ENCODE assay signal across 8 cellular contexts in the genomic region with DNA sequence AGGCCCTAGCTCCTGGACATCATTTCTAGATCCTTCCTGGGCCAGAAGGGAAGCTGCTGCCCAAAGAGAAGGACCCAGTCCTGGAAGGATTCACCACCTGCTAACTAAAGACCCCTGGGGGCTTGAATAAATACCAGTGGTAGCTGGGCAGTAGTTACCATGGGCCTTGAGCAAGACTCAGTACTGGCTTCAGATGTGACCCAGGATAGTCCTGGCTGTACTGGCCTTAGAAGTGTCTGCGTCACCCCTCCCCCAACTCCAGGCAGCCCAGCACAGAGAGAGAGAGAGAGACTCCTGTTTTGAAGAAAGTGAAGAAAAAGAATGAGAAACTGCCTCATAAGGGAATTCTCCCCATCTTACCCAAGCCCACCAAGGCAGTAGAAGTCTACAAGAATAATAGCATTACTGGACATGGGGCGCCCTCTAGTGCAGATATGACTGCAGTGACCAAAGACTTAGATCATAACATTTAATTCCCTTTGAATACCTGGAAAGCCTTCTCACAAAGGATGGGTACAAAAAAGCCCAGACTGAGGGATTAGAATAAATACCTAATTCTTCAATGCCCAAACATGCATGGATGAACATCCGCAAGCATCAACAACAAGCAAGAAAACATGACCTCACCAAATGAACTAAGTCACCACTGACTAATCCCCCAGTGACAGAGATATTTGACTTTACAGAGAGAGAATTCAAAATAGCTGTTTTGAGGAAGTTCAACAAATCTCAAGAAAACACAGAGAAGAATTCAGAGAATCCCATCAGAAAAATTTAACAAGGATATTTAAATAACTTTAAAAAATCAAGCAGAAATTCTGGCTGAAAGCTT.
A peak's percentile ranks its signal among the peaks of the same experiment; 100 is the strongest.
DNase-seq lines count a peak whose midpoint lies in the region; ATAC-seq, FAIRE-seq and TF ChIP-seq lines count a peak whose summit lies in the region.

No MANE protein-coding gene starts in this region.

- ATAC-seq in Right ventricle myocardium superior (ENCODE audit: poor library complexity), result no peak

- H3K4me1 Mint-ChIP-seq in astrocyte (ENCODE audit: low read depth, unreplicated experiment), result peaks cover 8% of the 10 kb centered on the region
- H3K4me1 Mint-ChIP-seq in activated T-helper 2 cell treated with anti-CD3 and anti-CD28 coated beads, Interferon-gamma antibody, Interleukin-2, Interleukin-4, amounts not matched to agents 10 μg/mL and 5 μg/mL and 100 μg/mL, durations not matched to agents 14 hours and 24 hours and 36 hours (ENCODE audit: low read depth), result peaks cover 3% of the 10 kb centered on the region

- no peaks in the 10 kb centered on the region for H3F3A ChIP-seq in Loucy (ENCODE audit: low read depth)

- DNase-seq in cardiac muscle cell (ENCODE audit: low read depth in 1 of 2, low spot score in 1 of 2) (peak; percentile 60 to 78), Right ventricle myocardium superior (no peak), RWPE1 (ENCODE audit: low spot score) (no peak), astrocyte (ENCODE audit: low read depth) (peak; percentile 12), kidney tubule cell (ENCODE audit: low spot score) (peak; percentile 52)
- DNase-seq in stimulated activated CD8-positive, alpha-beta memory T cell treated with anti-CD3 and anti-CD28 coated beads, Interleukin-7, amount 100 ng/mL, for 48 hours (ENCODE audit: extremely low read depth in 1 of 2, low read depth in 1 of 2), result peak; percentile 8 to 18
- no peak for DNase-seq in activated T-helper 2 cell treated with anti-CD3 and anti-CD28 coated beads, Interferon-gamma antibody, Interleukin-2, Interleukin-4, amounts not matched to agents 10 μg/mL and 5 μg/mL and 100 μg/mL, durations not matched to agents 14 hours and 24 hours and 36 hours (ENCODE audit: low spot score)

- H3K4me3 Mint-ChIP-seq in astrocyte (ENCODE audit: unreplicated experiment), result no peak overlapping the region
- H3K4me3 Mint-ChIP-seq in activated T-helper 2 cell treated with anti-CD3 and anti-CD28 coated beads, Interferon-gamma antibody, Interleukin-2, Interleukin-4, amounts not matched to agents 10 μg/mL and 5 μg/mL and 100 μg/mL, durations not matched to agents 14 hours and 24 hours and 36 hours (ENCODE audit: low read depth), result no peak overlapping the region

- H3K27ac ChIP-seq in cardiac muscle cell (no peak overlapping the region), RWPE1 (no peak overlapping the region), astrocyte (ENCODE audit: low read depth, low read length) (no peak overlapping the region)

- H3K9ac ChIP-seq in Loucy (ENCODE audit: low read depth, low read length, poor library complexity, severe bottlenecking) (no peak overlapping the region), astrocyte (ENCODE audit: low read length) (no peak overlapping the region)

- TF ChIP-seq CTCF in cardiac muscle cell (IDR thresholded peaks at IDR 0.05; ENCODE audit: low read depth, low read length), result peak; percentile 76
- TF ChIP-seq CTCF in Loucy (conservative IDR thresholded peaks at IDR 0.05; ENCODE audit: low read length), result peak; percentile 94
- TF ChIP-seq CTCF in RWPE1 (conservative IDR thresholded peaks at IDR 0.05; ENCODE audit: low read depth), result peak; percentile 47
- peak; percentile 81 for TF ChIP-seq CTCF in astrocyte (IDR thresholded peaks at IDR 0.05; ENCODE audit: insufficient read depth, low read depth, low read length)

- no peaks in the 10 kb centered on the region for H3K36me3 ChIP-seq in cardiac muscle cell
- no peaks in the 10 kb centered on the region for H3K36me3 ChIP-seq in Loucy (ENCODE audit: insufficient read depth, low read length)
- no peaks in the 10 kb centered on the region for H3K36me3 ChIP-seq in astrocyte (ENCODE audit: insufficient read depth, low read length)

- POLR2A ChIA-PET in RWPE1 (lab: Yijun Ruan, JAX; ENCODE audit: low non-redundant PET), result no interaction called here

- FAIRE-seq in astrocyte (lab: Jason Lieb, UNC), result no peak

- intact Hi-C loops in Right ventricle myocardium superior (cut with DNase I), result loop anchor here (5.0 kb wide), 1 partner anchor 800 kb away; no protein-coding TSS in a partner anchor
- intact Hi-C loops in activated T-helper 2 cell treated with anti-CD3 and anti-CD28 coated beads, Interferon-gamma antibody, Interleukin-2, Interleukin-4, amounts not matched to agents 10 μg/mL and 5 μg/mL and 100 μg/mL, durations not matched to agents 14 hours and 24 hours and 36 hours (cut with micrococcal nuclease), result loop anchor here (1.0 to 10.0 kb wide), 2 partner anchors 287 to 796 kb away; no protein-coding TSS in a partner anchor

- H3K27me3 Mint-ChIP-seq in astrocyte (ENCODE audit: low read depth, unreplicated experiment), result peaks cover 7% of the 10 kb centered on the region
- peaks cover 25% of the 10 kb centered on the region for H3K27me3 Mint-ChIP-seq in activated T-helper 2 cell treated with anti-CD3 and anti-CD28 coated beads, Interferon-gamma antibody, Interleukin-2, Interleukin-4, amounts not matched to agents 10 μg/mL and 5 μg/mL and 100 μg/mL, durations not matched to agents 14 hours and 24 hours and 36 hours (ENCODE audit: low read depth)

- H3K79me2 ChIP-seq in Loucy (ENCODE audit: insufficient read depth, low read length) (no peaks in the 10 kb centered on the region), astrocyte (ENCODE audit: insufficient read depth, low read length) (no peaks in the 10 kb centered on the region)

- H3K4me3 ChIP-seq in cardiac muscle cell (no peak overlapping the region), Loucy (ENCODE audit: low read length, poor library complexity, severe bottlenecking) (no peak overlapping the region), astrocyte (ENCODE audit: insufficient read depth, low read depth, low read length) (no peak overlapping the region)

- no peak overlapping the region for H2AFZ ChIP-seq in Loucy (ENCODE audit: low read length)
- no peak overlapping the region for H2AFZ ChIP-seq in astrocyte (ENCODE audit: low read depth, low read length)

- CTCF ChIA-PET in RWPE1 (lab: Yijun Ruan, JAX), result interaction anchor here (0.6 to 0.7 kb wide), 4 partner anchors 212 to 805 kb away, joined by 3 to 7 read pairs (median 3); no protein-coding TSS in a partner anchor

- H3K9me2 ChIP-seq in Loucy (replicated peaks; ENCODE audit: low read depth, low read length), result no peaks in the 10 kb centered on the region

- no peaks in the 10 kb centered on the region for H4K20me1 ChIP-seq in Loucy (ENCODE audit: insufficient read depth, low read length, poor library complexity, severe bottlenecking)
- H4K20me1 ChIP-seq in astrocyte (ENCODE audit: insufficient read depth, low read length), result no peaks in the 10 kb centered on the region

- no peaks in the 10 kb centered on the region for H3K27me3 ChIP-seq in cardiac muscle cell
- H3K27me3 ChIP-seq in Loucy (ENCODE audit: insufficient read depth, low read length, poor library complexity, severe bottlenecking), result no peaks in the 10 kb centered on the region
- no peaks in the 10 kb centered on the region for H3K27me3 ChIP-seq in astrocyte (ENCODE audit: insufficient read depth, low read length)

- no peak overlapping the region for H3K4me2 ChIP-seq in Loucy (ENCODE audit: low read depth, low read length, poor library complexity, severe bottlenecking)
- H3K4me2 ChIP-seq in astrocyte (ENCODE audit: low read length), result no peak overlapping the region

- H3K4me1 ChIP-seq in cardiac muscle cell (ENCODE audit: low read depth), result no peaks in the 10 kb centered on the region
- no peaks in the 10 kb centered on the region for H3K4me1 ChIP-seq in Loucy (ENCODE audit: insufficient read depth, low read length, poor library complexity, severe bottlenecking)
- H3K4me1 ChIP-seq in astrocyte (ENCODE audit: insufficient read depth, low read length), result no peaks in the 10 kb centered on the region

- H3K27ac Mint-ChIP-seq in astrocyte (ENCODE audit: unreplicated experiment), result no peak overlapping the region
- H3K27ac Mint-ChIP-seq in activated T-helper 2 cell treated with anti-CD3 and anti-CD28 coated beads, Interferon-gamma antibody, Interleukin-2, Interleukin-4, amounts not matched to agents 10 μg/mL and 5 μg/mL and 100 μg/mL, durations not matched to agents 14 hours and 24 hours and 36 hours, result no peak overlapping the region

- peaks cover 1% of the 10 kb centered on the region for H3K9me3 Mint-ChIP-seq in astrocyte (ENCODE audit: unreplicated experiment)
- no peaks in the 10 kb centered on the region for H3K9me3 Mint-ChIP-seq in activated T-helper 2 cell treated with anti-CD3 and anti-CD28 coated beads, Interferon-gamma antibody, Interleukin-2, Interleukin-4, amounts not matched to agents 10 μg/mL and 5 μg/mL and 100 μg/mL, durations not matched to agents 14 hours and 24 hours and 36 hours

- no peaks in the 10 kb centered on the region for H3K36me3 Mint-ChIP-seq in astrocyte (ENCODE audit: low read depth, unreplicated experiment)
- no peaks in the 10 kb centered on the region for H3K36me3 Mint-ChIP-seq in activated T-helper 2 cell treated with anti-CD3 and anti-CD28 coated beads, Interferon-gamma antibody, Interleukin-2, Interleukin-4, amounts not matched to agents 10 μg/mL and 5 μg/mL and 100 μg/mL, durations not matched to agents 14 hours and 24 hours and 36 hours (ENCODE audit: low read depth)

- H3K9me3 ChIP-seq in cardiac muscle cell (ENCODE audit: low read depth) (no peaks in the 10 kb centered on the region), Loucy (ENCODE audit: insufficient read depth, low read depth, low read length) (no peaks in the 10 kb centered on the region), astrocyte (ENCODE audit: insufficient read depth, low read depth, low read length) (peaks cover 2% of the 10 kb centered on the region)

Comparison
In these comparisons a context has a peak if more than half of its experiments do, and no peak if none do; other contexts are left out.
1. DNase-seq: peak in cardiac muscle cell (2 of 2), astrocyte (single experiment), kidney tubule cell (single experiment) and stimulated activated CD8-positive, alpha-beta memory T cell treated with anti-CD3 and anti-CD28 coated beads, Interleukin-7, amount 100 ng/mL, for 48 hours (2 of 2); none in Right ventricle myocardium superior (single experiment), RWPE1 (single experiment) and activated T-helper 2 cell treated with anti-CD3 and anti-CD28 coated beads, Interferon-gamma antibody, Interleukin-2, Interleukin-4, amounts not matched to agents 10 μg/mL and 5 μg/mL and 100 μg/mL, durations not matched to agents 14 hours and 24 hours and 36 hours (single experiment).
2. Peak in every context shown above with its lines, with median percentiles within 50 percentile points of each other: CTCF ChIP-seq.